Comparison of ENCODE assay signal across 1 cellular context in genomic region chr1:178541829-178542553, GRCh38.
TF ChIP-seq lines count a peak whose summit lies in the region.

No MANE protein-coding gene starts in this region.

TF ChIP-seq in HepG2, 621 proteins besides CTCF, POLR2A, EP300 and RAD21 (continued from another document and continues in another):
- TF ChIP-seq ZBTB40 (IDR thresholded peaks at IDR 0.05) (no peak), ZBTB40 (CRISPR knock-in tag; IDR thresholded peaks at IDR 0.05) (peak; percentile 59; the same call in 1 of the 2 replicates), FOXK1 (CRISPR knock-in tag; IDR thresholded peaks at IDR 0.05; ENCODE audit: borderline replicate concordance, low read depth) (peak; percentile 65; the same call in 1 of the 2 replicates), ZHX2 (IDR thresholded peaks at IDR 0.05; ENCODE audit: low read depth) (peak; percentile 54), ZHX2 (CRISPR knock-in tag; IDR thresholded peaks at IDR 0.05; ENCODE audit: borderline replicate concordance) (peak; percentile 87), MBD4 (IDR thresholded peaks at IDR 0.05; ENCODE audit: borderline replicate concordance, low read length) (no peak), ZBTB4 (CRISPR knock-in tag; IDR thresholded peaks at IDR 0.05; ENCODE audit: borderline replicate concordance) (no peak), THAP7 (CRISPR knock-in tag; IDR thresholded peaks at IDR 0.05) (no peak), ARID5B (CRISPR knock-in tag; IDR thresholded peaks at IDR 0.05) (peak; percentile 79), ZNF318 (CRISPR knock-in tag; IDR thresholded peaks at IDR 0.05) (no peak)
